ENCODE assay signal across 2 cellular contexts in genomic region chr9:976258-976804, GRCh38.
TF ChIP-seq lines count a peak whose summit lies in the region.

Gene DMRT3 (plus strand): TSS chr9:976655. CDS start chr9:977002, 347 bp downstream.

TF ChIP-seq in SK-N-SH, 30 proteins besides CTCF, POLR2A, EP300 and RAD21 (continued from another document):
- TF ChIP-seq USF2 (IDR thresholded peaks at IDR 0.05; ENCODE audit: borderline replicate concordance, low read depth, low read length) (no peak), REST (IDR thresholded peaks at IDR 0.05; ENCODE audit: low read depth, low read length) (no peak)

TF ChIP-seq in SK-N-SH treated with all-trans-retinoic acid at 6 μM for 48 hours, 23 proteins besides CTCF, POLR2A, EP300 and RAD21 (continued from another document):
- TF ChIP-seq, protein P1, sequence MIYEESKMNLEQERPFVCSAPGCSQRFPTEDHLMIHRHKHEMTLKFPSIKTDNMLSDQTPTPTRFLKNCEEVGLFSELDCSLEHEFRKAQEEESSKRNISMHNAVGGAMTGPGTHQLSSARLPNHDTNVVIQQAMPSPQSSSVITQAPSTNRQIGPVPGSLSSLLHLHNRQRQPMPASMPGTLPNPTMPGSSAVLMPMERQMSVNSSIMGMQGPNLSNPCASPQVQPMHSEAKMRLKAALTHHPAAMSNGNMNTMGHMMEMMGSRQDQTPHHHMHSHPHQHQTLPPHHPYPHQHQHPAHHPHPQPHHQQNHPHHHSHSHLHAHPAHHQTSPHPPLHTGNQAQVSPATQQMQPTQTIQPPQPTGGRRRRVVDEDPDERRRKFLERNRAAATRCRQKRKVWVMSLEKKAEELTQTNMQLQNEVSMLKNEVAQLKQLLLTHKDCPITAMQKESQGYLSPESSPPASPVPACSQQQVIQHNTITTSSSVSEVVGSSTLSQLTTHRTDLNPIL (CRISPR knock-in tag; IDR thresholded peaks at IDR 0.05; ENCODE audit: low read depth): no peak
- TF ChIP-seq ZFP3 (CRISPR knock-in tag; IDR thresholded peaks at IDR 0.05) (no peak), ZNF565 (CRISPR knock-in tag; conservative IDR thresholded peaks at IDR 0.05; ENCODE audit: low read depth) (no peak)
